In genomic region chr1:211829343-211830054, GRCh38 we compare ENCODE assay signal across 8 cellular contexts. TPM values are rescaled to one million over a fixed set of nuclear protein-coding genes. Genes with fewer than 3 reads are reported as not detected.
DNase-seq lines count a peak whose midpoint lies in the region; ATAC-seq, FAIRE-seq and TF ChIP-seq lines count a peak whose summit lies in the region.

No MANE protein-coding gene starts in this region.

- no TSS peak for BruUV-seq in OCI-LY7 (replicated peaks; lab: Mats Ljungman, UMichigan)

- H3K4me2 ChIP-seq in OCI-LY7 (ENCODE audit: low read length): peak overlapping the region; percentile 88

- H3K4me1 ChIP-seq in OCI-LY7 (ENCODE audit: insufficient read depth, low read length, poor library complexity, severe bottlenecking): peaks cover 32% of the 10 kb centered on the region
- H3K4me1 ChIP-seq in stomach smooth muscle (ENCODE audit: control insufficient read depth, insufficient read depth, low read length): peaks cover 7% of the 10 kb centered on the region

- H4K20me1 ChIP-seq in OCI-LY7 (ENCODE audit: insufficient read depth, low read length): peaks cover 7% of the 10 kb centered on the region; the same call in 1 of the 2 replicates

- FAIRE-seq in GM19239 (lab: Jason Lieb, UNC): peak; percentile 68

- H2AFZ ChIP-seq in OCI-LY7 (ENCODE audit: low read length): no peak overlapping the region; the same call in 1 of the 2 replicates

- H3K9me3 ChIP-seq in OCI-LY7 (ENCODE audit: low read length) (no peaks in the 10 kb centered on the region), stomach smooth muscle (ENCODE audit: control insufficient read depth in 2 of 2, low read length in 2 of 2) (no peaks in the 10 kb centered on the region)

- ATAC-seq in left lobe of liver (peak; percentile 39), HG03135 (IDR thresholded peaks at IDR 0.05; ENCODE audit: unreplicated experiment) (no peak)

- no peak overlapping the region for H3K27ac ChIP-seq in OCI-LY7 (ENCODE audit: low read depth, low read length, poor library complexity, severe bottlenecking)
- H3K27ac ChIP-seq in stomach smooth muscle (ENCODE audit: low read length): no peak overlapping the region

- H3K4me3 ChIP-seq in OCI-LY7 (ENCODE audit: low read depth, low read length, poor library complexity, severe bottlenecking) (peak overlapping the region; percentile 77), choroid plexus epithelial cell (ENCODE audit: low read depth, low read length) (peak overlapping the region; percentile 67), stomach smooth muscle (ENCODE audit: low read length in 2 of 2) (peak overlapping the region; percentile 47 to 82)

- no peaks in the 10 kb centered on the region for H3K27me3 ChIP-seq in stomach smooth muscle (ENCODE audit: control insufficient read depth in 1 of 2, insufficient read depth in 2 of 2, low read length in 2 of 2)

- TF ChIP-seq CTCF in OCI-LY7 (conservative IDR thresholded peaks at IDR 0.05; ENCODE audit: low read length) (no peak), choroid plexus epithelial cell (conservative IDR thresholded peaks at IDR 0.05; ENCODE audit: low read depth, low read length) (no peak)

- CTCF ChIA-PET in OCI-LY7 (lab: Charles Lee; ENCODE audit: unreplicated experiment): no interaction called here

- H3K9me2 ChIP-seq in OCI-LY7 (ENCODE audit: insufficient read depth, low read length): no peaks in the 10 kb centered on the region

- POLR2A ChIA-PET in OCI-LY7 (lab: Charles Lee): interaction anchor here (1.0 kb wide), 1 partner anchor 19 kb away, joined by 3 read pairs; no protein-coding TSS in a partner anchor

- no peaks in the 10 kb centered on the region for H3K36me3 ChIP-seq in OCI-LY7 (ENCODE audit: insufficient read depth, low read length)
- no peaks in the 10 kb centered on the region for H3K36me3 ChIP-seq in stomach smooth muscle (ENCODE audit: control insufficient read depth in 2 of 2, insufficient read depth in 2 of 2, low read length in 2 of 2)

- intact Hi-C loops in OCI-LY7 (cut with micrococcal nuclease; ENCODE audit: unreplicated experiment): loop anchor here (1.0 to 10.0 kb wide), 5 partner anchors 131 to 458 kb away; partner anchors contain the start of genes DTL, INTS7, PPP2R5A and SLC30A1

- no peaks in the 10 kb centered on the region for H3K79me2 ChIP-seq in OCI-LY7 (ENCODE audit: insufficient read depth, low read depth, low read length)

- DNase-seq in AG08395 (ENCODE audit: low spot score): peak; percentile 56
- DNase-seq in GM19239 (ENCODE audit: insufficient read length, low spot score): no peak
- DNase-seq in OCI-LY7 (ENCODE audit: low spot score): no peak
- DNase-seq in choroid plexus epithelial cell (ENCODE audit: low read depth): no peak
- peak; percentile 67 for DNase-seq in left lobe of liver (ENCODE audit: low spot score)
- DNase-seq in HUDEP-2 (lab: John Stamatoyannopoulos, UW; ENCODE audit: unreplicated experiment in 76 of 76): no peak

- peak overlapping the region; percentile 75 to 79 for H3K9ac ChIP-seq in stomach smooth muscle (ENCODE audit: low read length in 2 of 2)

RNA-seq across cellular contexts. Expression of gene LPGAT1, which starts 1.1 kb away (rescaled TPM):
- total RNA-seq in OCI-LY7 (2014; rRNA removed; shearing (Covaris generic)): 14.1 and 18.7 TPM in 2 replicates
- total RNA-seq in OCI-LY7 (2022) (30.4 and 35.2 TPM in 2 replicates), left lobe of liver (35.0 TPM)

Comparison
In these comparisons a context has a peak if more than half of its experiments do, and no peak if none do; other contexts are left out.
1. DNase-seq: peak in AG08395 (single experiment) and left lobe of liver (single experiment); none in GM19239 (single experiment), OCI-LY7 (single experiment), choroid plexus epithelial cell (single experiment) and HUDEP-2 (0 of 76).
2. Peak in every context shown above with its lines, with median percentiles within 50 percentile points of each other: H3K4me3 ChIP-seq.